In genomic region chr3:56874269-56874668, GRCh38 we compare ENCODE assay signal across 19 cellular contexts.
DNase-seq lines count a peak whose midpoint lies in the region; ATAC-seq and TF ChIP-seq lines count a peak whose summit lies in the region.
"Had no signal": no experiment of that assay in that cellular context is flagged by ENCODE, and none has a peak within 500 bp of the region (broad histone marks: within the 10 kb centered on the region; RNA-seq: fewer than 3 reads in every experiment).

No MANE protein-coding gene starts in this region.

- no peaks in the 10 kb centered on the region for H3K36me3 ChIP-seq in mesenchymal stem cell (ENCODE audit: control insufficient read depth in 1 of 2, insufficient read depth in 2 of 2, low read depth in 1 of 2, low read length in 2 of 2)

- H3K9me3 ChIP-seq in mesenchymal stem cell (ENCODE audit: control insufficient read depth, low read length) (no peaks in the 10 kb centered on the region), H9 (ENCODE audit: control insufficient read depth, low read depth, low read length) (no peaks in the 10 kb centered on the region)
- H3K9me3 ChIP-seq: Caco-2 had no signal

- no peak overlapping the region for H3K4me3 ChIP-seq in mesenchymal stem cell (ENCODE audit: insufficient read depth in 1 of 2, low read depth in 1 of 2, low read length in 2 of 2)

- H4K20me1 ChIP-seq in H9 (ENCODE audit: control insufficient read depth, insufficient read depth, insufficient read length): no peaks in the 10 kb centered on the region

- no peak overlapping the region for H4K5ac ChIP-seq in H9 (ENCODE audit: insufficient read length, low read depth, low read length)

- no peak overlapping the region for H2BK20ac ChIP-seq in H9 (ENCODE audit: low read depth, low read length, poor library complexity, severe bottlenecking)

- no peak for TF ChIP-seq CTCF in H9 (conservative IDR thresholded peaks at IDR 0.05)

- H3K4me1 ChIP-seq in mesenchymal stem cell (ENCODE audit: control insufficient read depth, insufficient read depth, low read depth, low read length) (no peaks in the 10 kb centered on the region), H9 (ENCODE audit: insufficient read depth, low read length) (no peaks in the 10 kb centered on the region; the same call in 1 of the 2 replicates)

- H3K23ac ChIP-seq in mesenchymal stem cell (ENCODE audit: low read length in 2 of 2): no peak overlapping the region
- no peak overlapping the region for H3K23ac ChIP-seq in H9 (ENCODE audit: insufficient read length, low read depth, low read length)

- H3K4me2 ChIP-seq in mesenchymal stem cell (ENCODE audit: low read length, poor library complexity, severe bottlenecking) (no peak overlapping the region), H9 (ENCODE audit: insufficient read depth, insufficient read length, low read length) (no peak overlapping the region)

- H4K8ac ChIP-seq in mesenchymal stem cell (ENCODE audit: low read length) (no peak overlapping the region), H9 (replicated peaks; ENCODE audit: insufficient read length, low read depth, low read length) (no peak overlapping the region)

- H3K4ac ChIP-seq in mesenchymal stem cell (ENCODE audit: low read depth in 1 of 2, low read length in 2 of 2) (no peak overlapping the region), H9 (ENCODE audit: low read depth, low read length) (no peak overlapping the region)

- H3K27me3 Mint-ChIP-seq in H9 (ENCODE audit: low read depth): no peaks in the 10 kb centered on the region

- H3K79me2 ChIP-seq in H9 (ENCODE audit: insufficient read depth, low read length): no peaks in the 10 kb centered on the region

- H2AFZ ChIP-seq in mesenchymal stem cell (ENCODE audit: low read depth, low read length) (no peak overlapping the region), H9 (ENCODE audit: low read length) (no peak overlapping the region)

- H3K27ac Mint-ChIP-seq in H9: peak overlapping the region in 1 of 3 experiments; percentile 41; a peak in 1 of 7 replicates

- no peak overlapping the region for H3K27ac ChIP-seq in mesenchymal stem cell (ENCODE audit: low read length, poor library complexity, severe bottlenecking)
- H3K27ac ChIP-seq in H9 (ENCODE audit: insufficient read length, low read depth, low read length): no peak overlapping the region

- H3K4me1 Mint-ChIP-seq in H9: peaks cover 18 to 21% of the 10 kb centered on the region in 2 experiments

- H4K91ac ChIP-seq in mesenchymal stem cell (ENCODE audit: low read length) (no peak overlapping the region), H9 (ENCODE audit: insufficient read length, low read depth, low read length) (no peak overlapping the region)

- H2BK12ac ChIP-seq in mesenchymal stem cell (ENCODE audit: low read length in 2 of 2) (no peak overlapping the region), H9 (ENCODE audit: insufficient read length, low read depth, low read length) (no peak overlapping the region)

- H3T11ph ChIP-seq in H9 (ENCODE audit: low read length): no peak overlapping the region

- H3K27me3 ChIP-seq in mesenchymal stem cell (ENCODE audit: control insufficient read depth in 1 of 2, insufficient read depth in 1 of 2, low read length in 2 of 2) (no peaks in the 10 kb centered on the region), H9 (ENCODE audit: insufficient read depth, low read length) (no peaks in the 10 kb centered on the region)

- H2BK5ac ChIP-seq in mesenchymal stem cell (ENCODE audit: low read depth, low read length, poor library complexity, severe bottlenecking): no peak overlapping the region
- H2BK5ac ChIP-seq in H9 (ENCODE audit: insufficient read length, low read length): no peak overlapping the region

- H2BK120ac ChIP-seq in mesenchymal stem cell (ENCODE audit: low read depth, low read length): no peak overlapping the region
- H2BK120ac ChIP-seq in H9 (ENCODE audit: low read depth, low read length, poor library complexity, severe bottlenecking): no peak overlapping the region

- H3K23me2 ChIP-seq in H9 (ENCODE audit: insufficient read length, low read depth, low read length, poor library complexity, severe bottlenecking): no peaks in the 10 kb centered on the region

- no peaks in the 10 kb centered on the region; a peak in 1 of 5 replicates for H3K9me3 Mint-ChIP-seq in H9

- WGBS in mesenchymal stem cell: 70% methylated on average over 4 of the region's 4 CpGs
- WGBS in H9 (ENCODE audit: extremely low coverage, insufficient read length, low lambda C conversion rate): no CpG with 5 or more reads among the region's 4 CpGs

- no peak overlapping the region for H2BK15ac ChIP-seq in mesenchymal stem cell (ENCODE audit: low read depth, poor library complexity, severe bottlenecking)
- no peak overlapping the region for H2BK15ac ChIP-seq in H9 (ENCODE audit: low read depth, low read length)

- H3K18ac ChIP-seq in mesenchymal stem cell (ENCODE audit: low read depth in 1 of 2, low read length in 2 of 2) (no peak overlapping the region), H9 (ENCODE audit: insufficient read length, low read depth, low read length) (no peak overlapping the region)

- no peaks in the 10 kb centered on the region for H3K79me1 ChIP-seq in mesenchymal stem cell (replicated peaks; ENCODE audit: low read length, poor library complexity, severe bottlenecking)
- H3K79me1 ChIP-seq in H9 (ENCODE audit: insufficient read depth, low read depth, low read length, poor library complexity, severe bottlenecking): no peaks in the 10 kb centered on the region

- no peak overlapping the region for H3K9ac ChIP-seq in mesenchymal stem cell (ENCODE audit: low read length)
- H3K9ac ChIP-seq in H9 (ENCODE audit: extremely low read depth, insufficient read length, low read length): no peak overlapping the region

- H3K14ac ChIP-seq in mesenchymal stem cell (ENCODE audit: low read length in 2 of 2) (no peak overlapping the region), H9 (ENCODE audit: insufficient read depth, low read length) (no peak overlapping the region)

- DNase-seq in A172 (ENCODE audit: low spot score): peak; percentile 47
- peak; percentile 27 for DNase-seq in astrocyte of the hippocampus (ENCODE audit: low read depth, low spot score)
- peak; percentile 5 for DNase-seq in mesenchymal stem cell
- no peak for DNase-seq in H9
- DNase-seq in NCI-H510A (lab: John Stamatoyannopoulos, UW): no peak
- DNase-seq: C1 segment of cervical spinal cord, Caco-2, DMS53, HCEC 1CT, KBM-7, NCI-H1092, NCI-H1694, NCI-H2107, NCI-H345 had no signal

- ATAC-seq in SK-N-SH treated with all-trans-retinoic acid at 6 μM for 48 hours: peak; percentile 23; the same call in 1 of the 3 replicates
- ATAC-seq in HG03280 (IDR thresholded peaks at IDR 0.05; ENCODE audit: unreplicated experiment): no peak
- ATAC-seq in HG02798 (IDR thresholded peaks at IDR 0.05; ENCODE audit: poor library complexity, unreplicated experiment): no peak
- ATAC-seq: Panc1, Right ventricle myocardium inferior had no signal

- no peak overlapping the region for H3K56ac ChIP-seq in H9 (ENCODE audit: insufficient read length, low read depth, low read length)

- H3K36me3 Mint-ChIP-seq in H9 (ENCODE audit: insufficient read depth in 1 of 3, low read depth in 3 of 3): no peaks in the 10 kb centered on the region

- H2AK5ac ChIP-seq in mesenchymal stem cell (ENCODE audit: low read length, severe bottlenecking) (no peak overlapping the region), H9 (ENCODE audit: insufficient read length, low read length) (no peak overlapping the region)

- H3K4me3 Mint-ChIP-seq in H9: no peak overlapping the region

TF ChIP-seq in SK-N-SH treated with all-trans-retinoic acid at 6 μM for 48 hours, 23 proteins besides CTCF, POLR2A, EP300 and RAD21 (continues in another document):
- no peak for TF ChIP-seq ZNF70 (CRISPR knock-in tag; IDR thresholded peaks at IDR 0.05)
- no peak for TF ChIP-seq TOX (CRISPR knock-in tag; IDR thresholded peaks at IDR 0.05; ENCODE audit: borderline replicate concordance)
- no peak for TF ChIP-seq CSDC2 (CRISPR knock-in tag; IDR thresholded peaks at IDR 0.05)
- TF ChIP-seq TCF4 (CRISPR knock-in tag; IDR thresholded peaks at IDR 0.05; ENCODE audit: borderline replicate concordance): peak; percentile 89
- no peak for TF ChIP-seq ZFP30 (CRISPR knock-in tag; IDR thresholded peaks at IDR 0.05)
- TF ChIP-seq BACH2 (CRISPR knock-in tag; IDR thresholded peaks at IDR 0.05; ENCODE audit: borderline replicate concordance): no peak
- TF ChIP-seq ISL1 (CRISPR knock-in tag; IDR thresholded peaks at IDR 0.05): peak; percentile 74
- no peak for TF ChIP-seq PATZ1 (CRISPR knock-in tag; IDR thresholded peaks at IDR 0.05; ENCODE audit: borderline replicate concordance)
- no peak for TF ChIP-seq POU6F1 (CRISPR knock-in tag; IDR thresholded peaks at IDR 0.05; ENCODE audit: borderline replicate concordance, low read depth)
- TF ChIP-seq GLIS3 (CRISPR knock-in tag; IDR thresholded peaks at IDR 0.05): no peak

Comparison
In these comparisons a context has a peak if more than half of its experiments do, and no peak if none do; other contexts are left out.
1. DNase-seq: peak in A172 (single experiment), astrocyte of the hippocampus (single experiment) and mesenchymal stem cell (single experiment); none in H9 (single experiment) and NCI-H510A (single experiment).